Comparison of ENCODE assay signal across 26 cellular contexts in genomic region chr1:5552787-5553484, GRCh38.
A peak's percentile ranks its signal among the peaks of the same experiment; 100 is the strongest.
DNase-seq lines count a peak whose midpoint lies in the region; ATAC-seq and TF ChIP-seq lines count a peak whose summit lies in the region.
"Had no signal": no experiment of that assay in that cellular context is flagged by ENCODE, and none has a peak within 500 bp of the region (broad histone marks: within the 10 kb centered on the region; RNA-seq: fewer than 3 reads in every experiment).

No MANE protein-coding gene starts in this region.

- no peak overlapping the region for H3K4me3 ChIP-seq in esophagus muscularis mucosa
- H3K4me3 ChIP-seq: A549, BLaER1 had no signal

- no peaks in the 10 kb centered on the region for H3K9me3 Mint-ChIP-seq in natural killer cell treated with Interleukin-12 subunit alpha and Interleukin-12 subunit beta and Interleukin-15 and Interleukin-18, amount 100 ng/mL, for 72 hours
- H3K9me3 Mint-ChIP-seq in natural killer cell (no peaks in the 10 kb centered on the region), osteocyte (ENCODE audit: unreplicated experiment) (peaks cover 47% of the 10 kb centered on the region), type B pancreatic cell (no peaks in the 10 kb centered on the region)

- peaks cover 0 to 4% (median 1%) of the 10 kb centered on the region in 4 donors for H3K9me3 ChIP-seq in esophagus muscularis mucosa
- H3K9me3 ChIP-seq: A549, BE2C had no signal

- H3K4me3 Mint-ChIP-seq in natural killer cell treated with Interleukin-12 subunit alpha and Interleukin-12 subunit beta and Interleukin-15 and Interleukin-18, amount 100 ng/mL, for 72 hours: no peak overlapping the region
- no peak overlapping the region for H3K4me3 Mint-ChIP-seq in natural killer cell
- no peak overlapping the region for H3K4me3 Mint-ChIP-seq in osteocyte (ENCODE audit: unreplicated experiment)
- H3K4me3 Mint-ChIP-seq in type B pancreatic cell: no peak overlapping the region
- H3K4me3 Mint-ChIP-seq: CD14-positive monocyte; CD4-positive, alpha-beta memory T cell; CD4-positive, CD25-positive, alpha-beta regulatory T cell; CD8-positive, alpha-beta memory T cell had no signal

- DNase-seq in natural killer cell treated with Interleukin-12 subunit alpha and Interleukin-12 subunit beta and Interleukin-15 and Interleukin-18, amount 100 ng/mL, for 72 hours (ENCODE audit: low spot score): no peak
- DNase-seq in natural killer cell (no peak), esophagus muscularis mucosa (ENCODE audit: extremely low spot score) (peak; percentile 88), osteocyte (ENCODE audit: extremely low spot score, unreplicated experiment) (peak; percentile 51), type B pancreatic cell (ENCODE audit: extremely low spot score, unreplicated experiment) (peak; percentile 32), mucosa of gallbladder (ENCODE audit: low spot score) (no peak), substantia nigra (lab: John Stamatoyannopoulos, UW) (no peak)
- DNase-seq: AML-193; BE2C; C1 segment of cervical spinal cord; CD4-positive, alpha-beta memory T cell; CD4-positive, CD25-positive, alpha-beta regulatory T cell; CD8-positive, alpha-beta memory T cell; COR-L47; DMS 273 treated with DMSO at 0.1 percent for 48 hours; DMS153; DMS53; DMS79; DND-41; EL; GDM1 had no signal

- peaks cover 0 to 32% (median 0%) of the 10 kb centered on the region in 4 donors for H3K27me3 ChIP-seq in esophagus muscularis mucosa
- H3K27me3 ChIP-seq: BE2C, BLaER1 had no signal

- 45% methylated on average over 3 of the region's 3 CpGs for WGBS in esophagus muscularis mucosa

- no peak overlapping the region for H3K27ac ChIP-seq in esophagus muscularis mucosa (replicated peaks in 1 of 4)
- no peak overlapping the region for H3K27ac ChIP-seq in substantia nigra (ENCODE audit: low read depth, low read length, poor library complexity, severe bottlenecking)
- H3K27ac ChIP-seq: 22Rv1, A549, BLaER1 had no signal

- no peaks in the 10 kb centered on the region for H3K4me1 Mint-ChIP-seq in natural killer cell treated with Interleukin-12 subunit alpha and Interleukin-12 subunit beta and Interleukin-15 and Interleukin-18, amount 100 ng/mL, for 72 hours (ENCODE audit: low read depth in 2 of 2)
- no peaks in the 10 kb centered on the region for H3K4me1 Mint-ChIP-seq in natural killer cell
- no peaks in the 10 kb centered on the region for H3K4me1 Mint-ChIP-seq in osteocyte (ENCODE audit: unreplicated experiment)
- H3K4me1 Mint-ChIP-seq in type B pancreatic cell (ENCODE audit: unreplicated experiment): no peaks in the 10 kb centered on the region
- H3K4me1 Mint-ChIP-seq: CD14-positive monocyte; CD4-positive, alpha-beta memory T cell; CD4-positive, CD25-positive, alpha-beta regulatory T cell had no signal

- H3K27ac Mint-ChIP-seq in natural killer cell treated with Interleukin-12 subunit alpha and Interleukin-12 subunit beta and Interleukin-15 and Interleukin-18, amount 100 ng/mL, for 72 hours: no peak overlapping the region
- no peak overlapping the region for H3K27ac Mint-ChIP-seq in natural killer cell
- no peak overlapping the region for H3K27ac Mint-ChIP-seq in osteocyte (ENCODE audit: unreplicated experiment)
- H3K27ac Mint-ChIP-seq in type B pancreatic cell: no peak overlapping the region
- H3K27ac Mint-ChIP-seq: CD14-positive monocyte; CD4-positive, alpha-beta memory T cell; CD4-positive, CD25-positive, alpha-beta regulatory T cell; CD8-positive, alpha-beta memory T cell had no signal

- no peak for TF ChIP-seq CTCF in natural killer cell (IDR thresholded peaks at IDR 0.05)
- no peak for TF ChIP-seq CTCF in esophagus muscularis mucosa (IDR thresholded peaks at IDR 0.05)
- no peak for TF ChIP-seq CTCF in osteocyte (IDR thresholded peaks at IDR 0.05)
- TF ChIP-seq CTCF in type B pancreatic cell (conservative IDR thresholded peaks at IDR 0.05): no peak

- TF ChIP-seq POLR2A in esophagus muscularis mucosa (IDR thresholded peaks at IDR 0.05; ENCODE audit: low read depth): no peak

- no peak for TF ChIP-seq EP300 in esophagus muscularis mucosa (IDR thresholded peaks at IDR 0.05)

- ATAC-seq in natural killer cell treated with Interleukin-12 subunit alpha and Interleukin-12 subunit beta and Interleukin-15 and Interleukin-18, amount 100 ng/mL, for 72 hours: peak; percentile 50 to 56
- ATAC-seq in natural killer cell (no peak), HG02759 (IDR thresholded peaks at IDR 0.05; ENCODE audit: unreplicated experiment) (no peak)
- ATAC-seq: A549 had no signal

- peaks cover 12 to 43% of the 10 kb centered on the region in 2 donors for H3K27me3 Mint-ChIP-seq in natural killer cell treated with Interleukin-12 subunit alpha and Interleukin-12 subunit beta and Interleukin-15 and Interleukin-18, amount 100 ng/mL, for 72 hours
- H3K27me3 Mint-ChIP-seq in natural killer cell (ENCODE audit: low read depth in 2 of 2) (peaks cover 8 to 26% of the 10 kb centered on the region in 2 donors), osteocyte (ENCODE audit: unreplicated experiment) (no peaks in the 10 kb centered on the region), type B pancreatic cell (peaks cover 12% of the 10 kb centered on the region)

- H3K36me3 ChIP-seq in esophagus muscularis mucosa: no peaks in the 10 kb centered on the region
- H3K36me3 ChIP-seq: BE2C, BLaER1 had no signal

- H3K36me3 Mint-ChIP-seq in natural killer cell treated with Interleukin-12 subunit alpha and Interleukin-12 subunit beta and Interleukin-15 and Interleukin-18, amount 100 ng/mL, for 72 hours: no peaks in the 10 kb centered on the region
- no peaks in the 10 kb centered on the region for H3K36me3 Mint-ChIP-seq in natural killer cell
- no peaks in the 10 kb centered on the region for H3K36me3 Mint-ChIP-seq in osteocyte (ENCODE audit: unreplicated experiment)
- no peaks in the 10 kb centered on the region for H3K36me3 Mint-ChIP-seq in type B pancreatic cell
- H3K36me3 Mint-ChIP-seq: CD14-positive monocyte; CD4-positive, CD25-positive, alpha-beta regulatory T cell; CD8-positive, alpha-beta memory T cell had no signal

- intact Hi-C loops in natural killer cell (cut with micrococcal nuclease): no loop called here
- intact Hi-C loops in esophagus muscularis mucosa (cut with DNase I): no loop called here

- no peaks in the 10 kb centered on the region for H3K4me1 ChIP-seq in esophagus muscularis mucosa
- H3K4me1 ChIP-seq: A549, BE2C had no signal

Comparison
In these comparisons a context has a peak if more than half of its experiments do, and no peak if none do; other contexts are left out.
1. ATAC-seq: peak in natural killer cell treated with Interleukin-12 subunit alpha and Interleukin-12 subunit beta and Interleukin-15 and Interleukin-18, amount 100 ng/mL, for 72 hours (2 of 2); none in natural killer cell (0 of 3) and HG02759 (single experiment).
2. DNase-seq: peak in esophagus muscularis mucosa (single experiment), osteocyte (single experiment) and type B pancreatic cell (single experiment); none in natural killer cell treated with Interleukin-12 subunit alpha and Interleukin-12 subunit beta and Interleukin-15 and Interleukin-18, amount 100 ng/mL, for 72 hours (single experiment), natural killer cell (single experiment), mucosa of gallbladder (single experiment) and substantia nigra (0 of 49).